In the genomic region with DNA sequence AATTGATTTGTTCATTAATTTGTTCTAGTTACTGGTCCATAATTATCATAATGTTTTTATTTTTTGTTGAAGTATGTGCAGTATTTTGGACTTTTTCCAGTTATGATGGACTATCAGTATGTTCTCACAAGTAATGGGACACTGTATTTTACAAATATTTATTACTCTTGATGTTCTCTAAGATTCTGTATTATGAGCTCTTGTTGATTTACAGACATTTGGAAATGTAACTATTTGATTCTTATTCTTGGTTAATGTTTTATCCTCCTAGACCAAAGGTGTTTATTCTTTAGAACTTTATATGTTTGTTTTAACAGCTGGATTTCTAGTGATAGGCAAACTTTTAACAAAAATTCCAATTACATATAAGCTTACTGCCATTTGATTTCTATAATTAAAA, we compare ENCODE assay signal across 20 cellular contexts.
DNase-seq lines count a peak whose midpoint lies in the region; ATAC-seq, FAIRE-seq and TF ChIP-seq lines count a peak whose summit lies in the region.
"Had no signal": no experiment of that assay in that cellular context is flagged by ENCODE, and none has a peak within 500 bp of the region (broad histone marks: within the 10 kb centered on the region; RNA-seq: fewer than 3 reads in every experiment).

No MANE protein-coding gene starts in this region.

- H2BK12ac ChIP-seq in trophoblast cell (ENCODE audit: low read length) = no peak overlapping the region

- in situ Hi-C loops in G401 (cut with HindIII; ENCODE audit: low sequenced_read_pairs) = no loop called here

- H3K9ac ChIP-seq in trophoblast cell (ENCODE audit: low read length) = no peak overlapping the region
- H3K9ac ChIP-seq: BLaER1 treated with 17β-estradiol and CSF1 and Interleukin-3, amounts not matched to agents 10 nM and 100 nM had no signal

- no peak overlapping the region for H3K14ac ChIP-seq in trophoblast cell (ENCODE audit: low read length)

- no peaks in the 10 kb centered on the region for H3K79me2 ChIP-seq in trophoblast cell (ENCODE audit: control insufficient read depth, insufficient read depth, low read length, poor library complexity)

- H3K27ac ChIP-seq in VCaP (peak overlapping the region; percentile 53), trophoblast cell (ENCODE audit: low read depth, low read length) (no peak overlapping the region)
- H3K27ac ChIP-seq: A549; BLaER1 treated with 17β-estradiol and CSF1 and Interleukin-3, amounts not matched to agents 10 nM and 100 nM; C4-2B had no signal

- no peak overlapping the region for H3K4ac ChIP-seq in trophoblast cell (ENCODE audit: low read depth, low read length)

- no peak overlapping the region for H2BK5ac ChIP-seq in trophoblast cell (ENCODE audit: low read depth, low read length, poor library complexity)

- no peak overlapping the region for H2BK120ac ChIP-seq in trophoblast cell (ENCODE audit: insufficient read depth, low read length, poor library complexity)

- H3K4me3 ChIP-seq in trophoblast cell (ENCODE audit: low read depth, low read length) = no peak overlapping the region
- H3K4me3 ChIP-seq: A549; BLaER1 treated with 17β-estradiol and CSF1 and Interleukin-3, amounts not matched to agents 10 nM and 100 nM had no signal

- no peak overlapping the region for H4K91ac ChIP-seq in trophoblast cell (ENCODE audit: low read depth, low read length)

- no peak overlapping the region for H3K23ac ChIP-seq in trophoblast cell (ENCODE audit: low read length)

- H3K27me3 ChIP-seq in trophoblast cell (ENCODE audit: insufficient read depth, low read length) = no peaks in the 10 kb centered on the region
- H3K27me3 ChIP-seq: BLaER1 treated with 17β-estradiol and CSF1 and Interleukin-3, amounts not matched to agents 10 nM and 100 nM had no signal

- no peak overlapping the region for H3K18ac ChIP-seq in trophoblast cell (ENCODE audit: low read length)

- H2AFZ ChIP-seq in trophoblast cell (ENCODE audit: insufficient read depth, low read length, poor library complexity) = no peak overlapping the region

- H3K79me1 ChIP-seq in trophoblast cell (ENCODE audit: low read length) = no peaks in the 10 kb centered on the region

- H3K4me1 ChIP-seq in trophoblast cell (ENCODE audit: control insufficient read depth in 1 of 2, insufficient read depth in 2 of 2, low read length in 2 of 2) = peaks cover 0 to 3% of the 10 kb centered on the region in 2 experiments
- H3K4me1 ChIP-seq: A549; BLaER1 treated with 17β-estradiol and CSF1 and Interleukin-3, amounts not matched to agents 10 nM and 100 nM; Caco-2 had no signal

- TF ChIP-seq CTCF in VCaP (conservative IDR thresholded peaks at IDR 0.05) = no peak

- peak; percentile 25 for FAIRE-seq in G401.6 (lab: Jason Lieb, UNC)
- FAIRE-seq in frontal cortex (lab: Jason Lieb, UNC) = peak; percentile 62
- FAIRE-seq: A549, D721Med, GM12891 had no signal

- peaks cover 0 to 2% of the 10 kb centered on the region in 2 experiments for H3K36me3 ChIP-seq in trophoblast cell (ENCODE audit: control insufficient read depth in 1 of 2, insufficient read depth in 2 of 2, low read length in 2 of 2)
- H3K36me3 ChIP-seq: BLaER1 treated with 17β-estradiol and CSF1 and Interleukin-3, amounts not matched to agents 10 nM and 100 nM had no signal

- ATAC-seq in HG03095 (IDR thresholded peaks at IDR 0.05; ENCODE audit: unreplicated experiment) = no peak
- no peak for ATAC-seq in GM18858 (IDR thresholded peaks at IDR 0.05; ENCODE audit: unreplicated experiment)
- ATAC-seq: A549; CD8-positive, alpha-beta T cell had no signal

- H2AK5ac ChIP-seq in trophoblast cell (ENCODE audit: low read length) = no peak overlapping the region

- H4K12ac ChIP-seq in trophoblast cell (ENCODE audit: low read depth, low read length) = no peak overlapping the region

- DNase-seq in frontal cortex (ENCODE audit: low spot score in 2 of 2) (no peak), G401 (ENCODE audit: low spot score) (no peak), trophoblast cell (no peak)
- DNase-seq: 8988T; AML-193; Caco-2; Calu3; CD4-positive, alpha-beta T cell; CD8-positive, alpha-beta T cell; DMS79 treated with DMSO at 0.1 percent for 48 hours; GF-D8 had no signal

- H3K9me3 ChIP-seq in trophoblast cell (ENCODE audit: insufficient read depth, low read depth, low read length) = peaks cover 2% of the 10 kb centered on the region

- no peak overlapping the region for H4K8ac ChIP-seq in trophoblast cell (ENCODE audit: low read depth, low read length)

- no peak overlapping the region for H3K4me2 ChIP-seq in trophoblast cell (ENCODE audit: low read length)
- H3K4me2 ChIP-seq: A549; BLaER1 treated with 17β-estradiol and CSF1 and Interleukin-3, amounts not matched to agents 10 nM and 100 nM had no signal
